8 cellular contexts compared by ENCODE assay signal in genomic region chr7:79540592-79540991, GRCh38.
"Had no signal": no experiment of that assay in that cellular context is flagged by ENCODE, and none has a peak within 500 bp of the region (broad histone marks: within the 10 kb centered on the region; RNA-seq: fewer than 3 reads in every experiment).

No MANE protein-coding gene starts in this region.

- FAIRE-seq: G401.6, GM12878, GM12891, GM12892, GM18507, GM19239 had no signal

- ATAC-seq: GM12878 had no signal

- H3K4me3 ChIP-seq: GM12878 had no signal

- DNase-seq: GDM1, GF-D8 had no signal
